Comparison of ENCODE assay signal across 16 cellular contexts in genomic region chr20:51945177-51945576, GRCh38.
DNase-seq lines count a peak whose midpoint lies in the region; ATAC-seq and TF ChIP-seq lines count a peak whose summit lies in the region.
"Had no signal": no experiment of that assay in that cellular context is flagged by ENCODE, and none has a peak within 500 bp of the region (broad histone marks: within the 10 kb centered on the region; RNA-seq: fewer than 3 reads in every experiment).

No MANE protein-coding gene starts in this region.

- H3K27me3 ChIP-seq in right atrium auricular region, result no peaks in the 10 kb centered on the region
- H3K27me3 ChIP-seq: BE2C had no signal

- H3K27ac ChIP-seq in right atrium auricular region (no peak overlapping the region), mesodermal cell (ENCODE audit: low read depth, low read length, severe bottlenecking) (peak overlapping the region; percentile 29)
- H3K27ac ChIP-seq: C4-2B, HL-60 had no signal

- peak; percentile 39 for ATAC-seq in left ventricle myocardium superior
- ATAC-seq: GM12878 had no signal

- CTCF ChIA-PET in HEK293T (lab: Yijun Ruan, JAX), result no interaction called here

- DNase-seq in left ventricle myocardium superior, result no peak
- no peak for DNase-seq in right atrium auricular region (ENCODE audit: low spot score)
- no peak for DNase-seq in HEK293T (ENCODE audit: extremely low spot score)
- DNase-seq in hippocampal formation (lab: John Stamatoyannopoulos, UW), result no peak
- DNase-seq in nucleus accumbens (lab: John Stamatoyannopoulos, UW), result no peak
- DNase-seq: ACHN; BE2C; CD4-positive, alpha-beta T cell; DMS153; DMS79 treated with DMSO at 0.1 percent for 48 hours; H9 had no signal

- H3K4me1 ChIP-seq in right atrium auricular region, result no peaks in the 10 kb centered on the region
- H3K4me1 ChIP-seq in mesodermal cell (ENCODE audit: control insufficient read depth, insufficient read depth, low read length, poor library complexity, severe bottlenecking), result peaks cover 9% of the 10 kb centered on the region
- H3K4me1 ChIP-seq: BE2C had no signal

- intact Hi-C loops in left ventricle myocardium superior (cut with micrococcal nuclease), result no loop called here

- POLR2A ChIA-PET in HEK293T (lab: Yijun Ruan, JAX), result interaction anchor here (1.5 kb wide), 1 partner anchor 10 kb away, joined by 6 read pairs; no protein-coding TSS in a partner anchor

- H3K36me3 ChIP-seq in right atrium auricular region (no peaks in the 10 kb centered on the region), mesodermal cell (ENCODE audit: control insufficient read depth, insufficient read depth, low read length) (no peaks in the 10 kb centered on the region)
- H3K36me3 ChIP-seq: BE2C had no signal

- 93 to 96% methylated on average over 2 to 3 of the region's 5 CpGs for WGBS in mesodermal cell (ENCODE audit: insufficient coverage in 2 of 2), 2 experiments

- H3K4me3 ChIP-seq in right atrium auricular region (no peak overlapping the region), mesodermal cell (ENCODE audit: extremely low read depth, insufficient read depth, low read length, poor library complexity, severe bottlenecking) (no peak overlapping the region)
- H3K4me3 ChIP-seq: GM12878 had no signal

- no peak for TF ChIP-seq CTCF in right atrium auricular region (IDR thresholded peaks at IDR 0.05)

- H3K9me3 ChIP-seq in right atrium auricular region (no peaks in the 10 kb centered on the region), mesodermal cell (ENCODE audit: control insufficient read depth, low read length) (no peaks in the 10 kb centered on the region)
- H3K9me3 ChIP-seq: BE2C, Caco-2 had no signal

TF ChIP-seq in HEK293T, 16 proteins besides CTCF, POLR2A, EP300 and RAD21:
- TF ChIP-seq ZNF384 (IDR thresholded peaks at IDR 0.05), result 0 out of 2 replicates have a peak, but pooled peaks have one; percentile 39
- TF ChIP-seq L3MBTL2 (conservative IDR thresholded peaks at IDR 0.05), result no peak
- no peak for TF ChIP-seq TARDBP (IDR thresholded peaks at IDR 0.05)
